Comparison of ENCODE assay signal across 21 cellular contexts in genomic region chr1:37915484-37916093, GRCh38.
"Had no signal": no experiment of that assay in that cellular context is flagged by ENCODE, and none has a peak within 500 bp of the region (broad histone marks: within the 10 kb centered on the region; RNA-seq: fewer than 3 reads in every experiment).

No MANE protein-coding gene starts in this region.

- H3K27me3 ChIP-seq: body of pancreas, right lobe of liver had no signal

- DNase-seq: activated CD4-positive, alpha-beta T cell treated with anti-CD3 and anti-CD28 coated beads for 36 hours; activated CD4-positive, alpha-beta T cell treated with anti-CD3 and anti-CD28 coated beads, Interleukin-2, amount 50 U/mL, for 4 hours; activated CD4-positive, CD25-positive, alpha-beta regulatory T cell; activated naive CD4-positive, alpha-beta T cell; activated T-cell treated with anti-CD3 and anti-CD28 coated beads for 4 hours; activated T-cell treated with anti-CD3 and anti-CD28 coated beads, Interleukin-2, amount 50 U/mL, for 72 hours; anterior cingulate cortex; body of pancreas; hypothalamus; mucosa of descending colon; posterior cingulate gyrus; right lobe of liver; stimulated activated CD4-positive, alpha-beta T cell treated with anti-CD3 and anti-CD28 coated beads, Interleukin-2, amount 100 ng/mL, for 48 hours; stimulated activated naive CD4-positive, alpha-beta T cell treated with Interleukin-2 at 50 U/mL for 16 hours; T-cell had no signal

- H3K36me3 ChIP-seq: right lobe of liver had no signal

- H3K4me3 ChIP-seq: body of pancreas, lung, mucosa of descending colon, right lobe of liver had no signal

- H3K27ac ChIP-seq: body of pancreas, epithelial cell of prostate, right lobe of liver had no signal

- H3K9me3 ChIP-seq: body of pancreas, right lobe of liver had no signal

- ATAC-seq: activated CD4-positive, alpha-beta T cell treated with anti-CD3 and anti-CD28 coated beads for 36 hours; activated T-cell treated with anti-CD3 and anti-CD28 coated beads, Interleukin-2, amount 50 U/mL, for 72 hours; body of pancreas; left lobe of liver; right lobe of liver; T-cell had no signal

- FAIRE-seq: frontal cortex, TTC549, urothelium cell line had no signal
